11 cellular contexts compared by ENCODE assay signal in genomic region chr10:11328264-11329054, GRCh38.
DNase-seq lines count a peak whose midpoint lies in the region; ATAC-seq and TF ChIP-seq lines count a peak whose summit lies in the region.
"Had no signal": no experiment of that assay in that cellular context is flagged by ENCODE, and none has a peak within 500 bp of the region (broad histone marks: within the 10 kb centered on the region; RNA-seq: fewer than 3 reads in every experiment).

No MANE protein-coding gene starts in this region.

- H3K27ac ChIP-seq in ascending aorta (peak overlapping the region; percentile 66 to 74), left lung (no peak overlapping the region), thymus (ENCODE audit: low read depth) (peak overlapping the region; percentile 55)

- WGBS in thymus: 86% methylated on average over 17 of the region's 17 CpGs

- H3K27me3 Mint-ChIP-seq in T-helper 1 cell treated with Interleukin-12 subunit alpha and Interleukin-12 subunit beta and Interleukin-4 antibody, amounts not matched to agents 30 μg/mL and 1 μg/mL, for 36 hours (ENCODE audit: low read depth): no peaks in the 10 kb centered on the region

- intact Hi-C loops in ascending aorta (cut with DNase I): no loop called here
- intact Hi-C loops in left lung (cut with DNase I): no loop called here

- H3K4me1 ChIP-seq in ascending aorta (peaks cover 13 to 40% of the 10 kb centered on the region in 2 donors), left lung (peaks cover 3 to 20% of the 10 kb centered on the region in 2 donors), thymus (ENCODE audit: control insufficient read depth, insufficient read depth, low read length) (peaks cover 13% of the 10 kb centered on the region)

- no peaks in the 10 kb centered on the region for H3K9me3 Mint-ChIP-seq in T-helper 1 cell treated with Interleukin-12 subunit alpha and Interleukin-12 subunit beta and Interleukin-4 antibody, amounts not matched to agents 30 μg/mL and 1 μg/mL, for 36 hours

- H3K36me3 Mint-ChIP-seq in T-helper 1 cell treated with Interleukin-12 subunit alpha and Interleukin-12 subunit beta and Interleukin-4 antibody, amounts not matched to agents 30 μg/mL and 1 μg/mL, for 36 hours (ENCODE audit: low read depth): peaks cover 65% of the 10 kb centered on the region

- no peak for DNase-seq in T-helper 1 cell
- no peak for DNase-seq in ascending aorta (ENCODE audit: low spot score in 2 of 2)
- DNase-seq in left lung: peak in 1 of 2 donors; percentile 37
- DNase-seq in NCI-H69 (lab: John Stamatoyannopoulos, UW): no peak
- DNase-seq in MG63: no peak
- no peak for DNase-seq in midbrain (lab: John Stamatoyannopoulos, UW)
- DNase-seq: posterior cingulate gyrus had no signal

- H3K36me3 ChIP-seq in ascending aorta (peaks cover 0 to 8% of the 10 kb centered on the region in 2 donors), left lung (peaks cover 0 to 97% of the 10 kb centered on the region in 2 donors), thymus (ENCODE audit: control insufficient read depth, insufficient read depth) (peaks cover 61% of the 10 kb centered on the region), MG63 (no peaks in the 10 kb centered on the region)

- TF ChIP-seq CTCF in ascending aorta (IDR thresholded peaks at IDR 0.05): no peak
- no peak for TF ChIP-seq CTCF in left lung (IDR thresholded peaks at IDR 0.05)

- H3K27ac Mint-ChIP-seq in T-helper 1 cell treated with Interleukin-12 subunit alpha and Interleukin-12 subunit beta and Interleukin-4 antibody, amounts not matched to agents 30 μg/mL and 1 μg/mL, for 36 hours: peak overlapping the region; percentile 28

- H3K9me3 ChIP-seq in ascending aorta: no peaks in the 10 kb centered on the region
- H3K9me3 ChIP-seq in left lung: no peaks in the 10 kb centered on the region
- no peaks in the 10 kb centered on the region for H3K9me3 ChIP-seq in thymus (ENCODE audit: control insufficient read depth)
- H3K9me3 ChIP-seq in MG63: no peaks in the 10 kb centered on the region

- ATAC-seq in left lung: peak; percentile 10
- ATAC-seq: HCT116, HepG2 had no signal

- H3K4me1 Mint-ChIP-seq in T-helper 1 cell treated with Interleukin-12 subunit alpha and Interleukin-12 subunit beta and Interleukin-4 antibody, amounts not matched to agents 30 μg/mL and 1 μg/mL, for 36 hours (ENCODE audit: low read depth): peaks cover 20% of the 10 kb centered on the region

- no peak overlapping the region for H3K4me3 Mint-ChIP-seq in T-helper 1 cell treated with Interleukin-12 subunit alpha and Interleukin-12 subunit beta and Interleukin-4 antibody, amounts not matched to agents 30 μg/mL and 1 μg/mL, for 36 hours

- peak overlapping the region in 1 of 2 donors; percentile 33 for H3K4me3 ChIP-seq in ascending aorta
- no peak overlapping the region for H3K4me3 ChIP-seq in left lung
- H3K4me3 ChIP-seq in thymus (ENCODE audit: low read length): no peak overlapping the region
- no peak overlapping the region for H3K4me3 ChIP-seq in MG63

- H3K27me3 ChIP-seq in ascending aorta (no peaks in the 10 kb centered on the region), left lung (no peaks in the 10 kb centered on the region), thymus (ENCODE audit: control insufficient read depth, insufficient read depth) (no peaks in the 10 kb centered on the region), MG63 (no peaks in the 10 kb centered on the region)

Comparison
In these comparisons a context has a peak if more than half of its experiments do, and no peak if none do; other contexts are left out.
1. H3K27ac ChIP-seq: peak in ascending aorta (2 of 2) and thymus (single experiment); none in left lung (0 of 2).